In the genomic region with DNA sequence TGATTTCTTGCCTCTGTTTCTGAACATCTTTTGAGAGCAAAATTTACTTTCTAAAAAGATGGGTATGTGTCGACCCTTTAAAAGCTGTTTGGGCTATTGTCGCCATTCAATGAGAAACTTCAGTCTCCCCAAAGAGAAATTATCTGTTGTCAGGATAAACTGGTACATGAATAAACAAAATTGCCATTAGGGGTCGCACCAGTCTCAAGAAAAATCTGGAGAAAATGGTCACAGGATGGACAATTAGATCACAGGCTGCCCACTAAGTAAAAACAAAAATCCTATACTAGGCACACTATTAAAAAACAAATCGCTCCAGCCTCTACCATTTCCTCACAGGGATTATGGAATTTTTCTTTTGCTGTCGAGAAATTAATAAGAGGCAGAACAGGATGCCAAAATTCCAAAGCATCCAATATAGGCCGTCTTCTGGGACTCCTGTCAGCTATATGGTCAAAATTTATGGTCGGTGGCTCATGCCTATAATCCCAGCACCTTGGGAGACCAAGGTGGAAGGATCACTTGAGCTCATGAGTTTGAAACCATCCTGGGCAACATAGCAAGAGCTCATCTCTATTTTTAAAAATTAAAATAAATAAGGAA, we compare ENCODE assay signal across 8 cellular contexts. TPM values are rescaled to one million over a fixed set of nuclear protein-coding genes. Genes with fewer than 3 reads are reported as not detected.
DNase-seq lines count a peak whose midpoint lies in the region; ATAC-seq and TF ChIP-seq lines count a peak whose summit lies in the region.
"Had no signal": no experiment of that assay in that cellular context is flagged by ENCODE, and none has a peak within 500 bp of the region (broad histone marks: within the 10 kb centered on the region; RNA-seq: fewer than 3 reads in every experiment).

No MANE protein-coding gene starts in this region.

- no peak for ATAC-seq in DND-41 (ENCODE audit: insufficient read depth, low read depth)
- ATAC-seq in SK-N-SH treated with all-trans-retinoic acid at 6 μM for 48 hours, result peak; percentile 53
- no peak for ATAC-seq in psoas muscle
- ATAC-seq in GM21515 (IDR thresholded peaks at IDR 0.05; ENCODE audit: unreplicated experiment), result no peak
- no peak for ATAC-seq in HG03039 (IDR thresholded peaks at IDR 0.05; ENCODE audit: unreplicated experiment)

- no peaks in the 10 kb centered on the region for H4K20me1 ChIP-seq in DND-41 (ENCODE audit: insufficient read depth, low read length)

- H3K79me2 ChIP-seq in DND-41 (ENCODE audit: insufficient read depth, low read length), result no peaks in the 10 kb centered on the region

- TF ChIP-seq CTCF in DND-41 (IDR thresholded peaks at IDR 0.05; ENCODE audit: borderline replicate concordance, extremely low read depth, low read length, poor library complexity, severe bottlenecking) (peak; percentile 80), fibroblast of the aortic adventitia (IDR thresholded peaks at IDR 0.05; ENCODE audit: insufficient read depth, low read length) (peak; percentile 49), psoas muscle (IDR thresholded peaks at IDR 0.05) (peak; percentile 39)

- peak; percentile 32 for DNase-seq in DND-41
- peak; percentile 57 for DNase-seq in HT1080 (ENCODE audit: low read depth)
- peak; percentile 85 for DNase-seq in fibroblast of the aortic adventitia (ENCODE audit: low read depth)
- no peak for DNase-seq in psoas muscle

- H3K4me1 ChIP-seq in DND-41 (ENCODE audit: insufficient read depth, low read length), result peaks cover 4% of the 10 kb centered on the region; the same call in 1 of the 2 replicates
- H3K4me1 ChIP-seq in psoas muscle, result no peaks in the 10 kb centered on the region

- intact Hi-C loops in psoas muscle (cut with DNase I), result loop anchor here (5.0 to 10.0 kb wide), 3 partner anchors 59 to 189 kb away; partner anchors contain the start of gene DHX16 (in 1 of the 2)

- H3K36me3 ChIP-seq in DND-41 (ENCODE audit: insufficient read depth, low read length) (no peaks in the 10 kb centered on the region), psoas muscle (ENCODE audit: insufficient read depth in 1 of 2, low read depth in 1 of 2) (no peaks in the 10 kb centered on the region)

- H3K27ac ChIP-seq in DND-41 (ENCODE audit: low read length), result no peak overlapping the region
- no peak overlapping the region for H3K27ac ChIP-seq in psoas muscle
- H3K27ac ChIP-seq: skin epidermis had no signal

- no peak overlapping the region for H3K4me2 ChIP-seq in DND-41 (ENCODE audit: insufficient read depth, low read length)

- 19 to 24% (median 22%) methylated on average over 7 of the region's 7 CpGs for WGBS in psoas muscle, 3 donors

- H3K9ac ChIP-seq in DND-41 (ENCODE audit: low read depth, low read length), result no peak overlapping the region

- H3K9me3 ChIP-seq in DND-41 (ENCODE audit: insufficient read depth, low read length, severe bottlenecking) (no peaks in the 10 kb centered on the region), psoas muscle (no peaks in the 10 kb centered on the region)

- H3K27me3 ChIP-seq in DND-41 (ENCODE audit: insufficient read depth, low read length, poor library complexity) (peaks cover 26% of the 10 kb centered on the region), psoas muscle (ENCODE audit: insufficient read depth in 3 of 3, low read length in 2 of 3) (peaks cover 5 to 67% (median 10%) of the 10 kb centered on the region in 3 donors)

- no peak overlapping the region for H2AFZ ChIP-seq in DND-41 (ENCODE audit: low read depth, low read length)

- no peak overlapping the region for H3K4me3 ChIP-seq in DND-41 (ENCODE audit: low read depth in 1 of 2, low read length in 2 of 2)
- H3K4me3 ChIP-seq in fibroblast of the aortic adventitia (ENCODE audit: low read depth, low read length), result no peak overlapping the region
- no peak overlapping the region for H3K4me3 ChIP-seq in psoas muscle
- H3K4me3 ChIP-seq: skin epidermis had no signal

TF ChIP-seq in SK-N-SH treated with all-trans-retinoic acid at 6 μM for 48 hours, 23 proteins besides CTCF, POLR2A, EP300 and RAD21:
- TF ChIP-seq CSDC2 (CRISPR knock-in tag; IDR thresholded peaks at IDR 0.05) (no peak), ESRRG (CRISPR knock-in tag; IDR thresholded peaks at IDR 0.05) (no peak), ZNF565 (CRISPR knock-in tag; conservative IDR thresholded peaks at IDR 0.05; ENCODE audit: low read depth) (no peak), ZFP30 (CRISPR knock-in tag; IDR thresholded peaks at IDR 0.05) (no peak), ISL1 (CRISPR knock-in tag; IDR thresholded peaks at IDR 0.05) (no peak), ARNTL (CRISPR knock-in tag; IDR thresholded peaks at IDR 0.05; ENCODE audit: borderline replicate concordance, low read depth) (no peak), TOX (CRISPR knock-in tag; IDR thresholded peaks at IDR 0.05; ENCODE audit: borderline replicate concordance) (no peak), BACH2 (CRISPR knock-in tag; IDR thresholded peaks at IDR 0.05; ENCODE audit: borderline replicate concordance) (no peak)

RNA-seq across cellular contexts. Expression of gene HLA-E, which starts 5.5 kb away (rescaled TPM):
- 51.5 and 51.9 TPM in 2 replicates for total RNA-seq in HT1080 (2014; rRNA removed; shearing (Covaris generic))
- 47.0 and 48.4 TPM in 2 replicates for polyA plus RNA-seq in HT1080 (2015; cell fraction: cytosol; rRNA removed)
- 68.8 and 79.0 TPM in 2 replicates for polyA plus RNA-seq in HT1080 (2015; cell fraction: nucleus; rRNA removed)
- total RNA-seq in fibroblast of the aortic adventitia (ENCODE audit: low replicate concordance) (115 and 227 TPM in 2 replicates), psoas muscle (100 to 1,000 TPM in 1 of 4 donors, 10 to 100 TPM in 3; 85.1 to 152 (median 92.4) TPM)
- 100 to 1,000 TPM in 1 of 3 donors, 10 to 100 TPM in 2; 75.2 to 168 (median 98.5) TPM for polyA plus RNA-seq in psoas muscle

Comparison
In these comparisons a context has a peak if more than half of its experiments do, and no peak if none do; other contexts are left out.
1. DNase-seq: peak in DND-41 (single experiment), HT1080 (single experiment) and fibroblast of the aortic adventitia (single experiment); none in psoas muscle (0 of 2).
2. Peak in every context shown above with its lines, with median percentiles within 50 percentile points of each other: CTCF ChIP-seq.